8 cellular contexts compared by ENCODE assay signal in genomic region chr21:25578070-25578961, GRCh38. TPM values are rescaled to one million over a fixed set of nuclear protein-coding genes. Genes with fewer than 3 reads are reported as not detected.
DNase-seq lines count a peak whose midpoint lies in the region; ATAC-seq lines count a peak whose summit lies in the region.
"Had no signal": no experiment of that assay in that cellular context is flagged by ENCODE, and none has a peak within 500 bp of the region (broad histone marks: within the 10 kb centered on the region; RNA-seq: fewer than 3 reads in every experiment).

No MANE protein-coding gene starts in this region.

- H4K5ac ChIP-seq in mesendoderm (ENCODE audit: low read length) = no peak overlapping the region

- H2BK5ac ChIP-seq in mesendoderm (ENCODE audit: low read length) = no peak overlapping the region

- H3K79me2 ChIP-seq in mesendoderm (ENCODE audit: control insufficient read depth, insufficient read depth, low read length) = no peaks in the 10 kb centered on the region

- DNase-seq in HT1080 (ENCODE audit: low read depth) = peak; percentile 42
- peak; percentile 20 for DNase-seq in mesendoderm
- no peak for DNase-seq in COR-L47 (lab: John Stamatoyannopoulos, UW)
- no peak for DNase-seq in COLO829 (ENCODE audit: low spot score)
- DNase-seq: stomach had no signal

- no peak overlapping the region for H3K56ac ChIP-seq in mesendoderm (ENCODE audit: low read length)

- H3K4ac ChIP-seq in mesendoderm (ENCODE audit: low read depth, low read length) = no peak overlapping the region

- WGBS in mesendoderm (ENCODE audit: extremely low coverage, insufficient coverage, low lambda C conversion rate) = no CpG with 5 or more reads among the region's 7 CpGs

- no peak overlapping the region for H3K9ac ChIP-seq in mesendoderm (ENCODE audit: low read length)

- H2BK120ac ChIP-seq in mesendoderm (ENCODE audit: low read depth, low read length) = no peak overlapping the region

- H3K27ac ChIP-seq in mesendoderm (ENCODE audit: low read depth, low read length) = no peak overlapping the region
- H3K27ac ChIP-seq: stomach had no signal

- no peak overlapping the region for H3K4me2 ChIP-seq in mesendoderm (ENCODE audit: low read length)

- no peaks in the 10 kb centered on the region for H3K79me1 ChIP-seq in mesendoderm (ENCODE audit: low read length)

- H3K4me3 ChIP-seq in mesendoderm (ENCODE audit: low read length) = no peak overlapping the region
- H3K4me3 ChIP-seq: stomach had no signal

- H3K4me1 ChIP-seq in mesendoderm (ENCODE audit: control insufficient read depth, low read depth, low read length) = no peaks in the 10 kb centered on the region

- no peak overlapping the region for H2AK5ac ChIP-seq in mesendoderm (ENCODE audit: low read length)

- no peak overlapping the region for H3K23ac ChIP-seq in mesendoderm (ENCODE audit: low read length)

- ATAC-seq in GM18858 (IDR thresholded peaks at IDR 0.05; ENCODE audit: unreplicated experiment) (peak; percentile 23), GM21737 (IDR thresholded peaks at IDR 0.05; ENCODE audit: unreplicated experiment) (peak; percentile 29), GM21423 (IDR thresholded peaks at IDR 0.05; ENCODE audit: unreplicated experiment) (no peak)

- H4K8ac ChIP-seq in mesendoderm (ENCODE audit: low read depth, low read length) = no peak overlapping the region

- H2BK15ac ChIP-seq in mesendoderm (replicated peaks; ENCODE audit: low read depth) = no peak overlapping the region

- H3K27me3 ChIP-seq in mesendoderm (ENCODE audit: insufficient read depth, low read length, poor library complexity) = no peaks in the 10 kb centered on the region
- H3K27me3 ChIP-seq: stomach had no signal

- no peaks in the 10 kb centered on the region for H3K36me3 ChIP-seq in mesendoderm (ENCODE audit: control insufficient read depth, insufficient read depth, low read length)

- H3K18ac ChIP-seq in mesendoderm (ENCODE audit: low read length) = no peak overlapping the region

RNA-seq across cellular contexts. Expression of gene MRPL39, which starts 29.0 kb away (rescaled TPM):
- total RNA-seq in HT1080 (2014; rRNA removed; shearing (Covaris generic)) = 51.9 and 53.4 TPM in 2 replicates
- 42.7 and 44.0 TPM in 2 replicates for polyA plus RNA-seq in HT1080 (2015; cell fraction: cytosol; rRNA removed)
- polyA plus RNA-seq in HT1080 (2015; cell fraction: nucleus; rRNA removed) = 31.5 and 38.3 TPM in 2 replicates
- 64.6 TPM for polyA plus RNA-seq in mesendoderm (2013, experiment 1 of 2)
- polyA plus RNA-seq in mesendoderm (2013, experiment 2 of 2) = 62.7 TPM

Comparison
In these comparisons a context has a peak if more than half of its experiments do, and no peak if none do; other contexts are left out.
1. DNase-seq: peak in HT1080 (single experiment) and mesendoderm (single experiment); none in COR-L47 (single experiment) and COLO829 (single experiment).